In genomic region chr2:73262691-73263429, GRCh38 we compare ENCODE assay signal across 10 cellular contexts. TPM values are rescaled to one million over a fixed set of nuclear protein-coding genes. Genes with fewer than 3 reads are reported as not detected.
"Had no signal": no experiment of that assay in that cellular context is flagged by ENCODE, and none has a peak within 500 bp of the region (broad histone marks: within the 10 kb centered on the region; RNA-seq: fewer than 3 reads in every experiment).

No MANE protein-coding gene starts in this region.

RNA-seq across cellular contexts. Expression of gene EGR4, which starts 30.5 kb away (rescaled TPM):
- total RNA-seq: omental fat pad, pulmonary artery endothelial cell, sciatic nerve, spleen, suprapubic skin, transverse colon, ureter, vagina had no signal
- polyA plus RNA-seq: naive thymus-derived CD4-positive, alpha-beta T cell; neural cell had no signal
